ENCODE assay signal across 35 cellular contexts in genomic region chr17:30917050-30917449, GRCh38.
"Had no signal": no experiment of that assay in that cellular context is flagged by ENCODE, and none has a peak within 500 bp of the region (broad histone marks: within the 10 kb centered on the region; RNA-seq: fewer than 3 reads in every experiment).

No MANE protein-coding gene starts in this region.

- DNase-seq: Karpas-422, Kasumi-1, MG63, MM.1S, MV-4-11, NCI-H1048, NCI-H1092, NCI-H1092 treated with DMSO at 0.1 percent for 48 hours, NCI-H1105, NCI-H1105 treated with DMSO at 0.1 percent for 48 hours, NCI-H1417, NCI-H1417 treated with DMSO at 0.1 percent for 48 hours, NCI-H1436, NCI-H1436 treated with DMSO at 0.1 percent for 48 hours, NCI-H146, NCI-H1694, NCI-H1694 treated with DMSO at 0.1 percent for 48 hours, NCI-H187, NCI-H187 treated with DMSO at 0.1 percent for 48 hours, NCI-H1930, NCI-H2029, NCI-H2029 treated with DMSO at 0.1 percent for 48 hours, NCI-H2081, NCI-H2081 treated with DMSO at 0.1 percent for 48 hours, NCI-H2107, NCI-H2171, NCI-H2171 treated with DMSO at 0.1 percent for 48 hours, NCI-H2227 treated with DMSO at 0.1 percent for 48 hours, NCI-H226, NCI-H345, NCI-H446, NCI-H446 treated with DMSO at 0.1 percent for 48 hours, NCI-H510A, NCI-H510A treated with DMSO at 0.1 percent for 48 hours, NCI-H524 had no signal

- H3K9me3 ChIP-seq: MG63 had no signal

- H3K4me3 ChIP-seq: MG63 had no signal

- H3K27me3 ChIP-seq: MG63 had no signal

- H3K36me3 ChIP-seq: MG63 had no signal
